8 cellular contexts compared by ENCODE assay signal in the genomic region with DNA sequence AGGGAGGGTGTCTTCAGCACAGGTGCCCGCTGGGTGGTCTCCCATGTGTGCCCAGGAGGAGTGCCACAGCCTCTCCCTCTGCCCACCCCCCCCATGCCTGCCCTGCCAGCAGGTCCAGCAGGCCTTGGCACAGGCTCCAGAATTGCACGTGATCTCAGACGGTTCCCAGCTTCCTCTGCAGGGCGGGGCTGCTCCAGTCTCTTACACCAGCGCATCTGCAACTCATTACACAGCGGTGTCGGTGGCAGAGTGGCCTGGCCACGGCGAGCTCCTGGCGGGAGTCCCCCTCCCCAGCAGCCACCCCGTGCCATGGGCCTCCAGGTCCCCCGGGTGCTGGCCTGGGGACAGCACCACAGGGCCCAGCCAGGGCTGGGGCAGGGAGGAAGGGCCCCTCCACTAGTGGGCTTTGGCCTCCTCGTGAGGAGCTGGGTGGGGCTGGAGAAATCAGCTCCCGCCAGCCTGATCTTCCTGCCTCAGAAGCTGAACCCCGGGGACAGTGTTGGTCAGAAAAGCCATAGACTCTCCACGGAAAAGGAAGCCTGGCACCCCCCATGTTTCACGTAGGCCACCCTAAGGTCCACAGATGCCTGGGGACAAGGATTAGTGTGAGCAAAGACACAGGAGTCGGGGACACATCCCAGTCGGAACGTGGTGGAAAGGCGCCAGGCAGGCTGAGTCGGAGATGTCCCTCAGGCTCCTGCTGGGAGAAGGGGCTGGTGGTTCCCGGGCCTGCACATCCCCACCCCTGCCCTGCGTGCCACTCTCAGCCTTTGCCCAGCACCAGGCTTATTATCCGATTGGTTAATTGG. TPM values are rescaled to one million over a fixed set of nuclear protein-coding genes. Genes with fewer than 3 reads are reported as not detected.
DNase-seq lines count a peak whose midpoint lies in the region; ATAC-seq and TF ChIP-seq lines count a peak whose summit lies in the region.

No MANE protein-coding gene starts in this region.

- H3K9me3 ChIP-seq in WERI-Rb-1 (ENCODE audit: severe bottlenecking) = no peaks in the 10 kb centered on the region

- no peaks in the 10 kb centered on the region for H3K36me3 ChIP-seq in WERI-Rb-1

- H3K27me3 ChIP-seq in WERI-Rb-1 (ENCODE audit: insufficient read depth, low read depth, severe bottlenecking) = no peaks in the 10 kb centered on the region

- CTCF ChIA-PET in activated CD4-positive, alpha-beta memory T cell treated with anti-CD3 and anti-CD28 coated beads, Interleukin-2, amount 10 ng/mL, durations not matched to agents 7 days and 5 days (lab: Charles Lee) = interaction anchor here (1.0 kb wide), 1 partner anchor 171 kb away, joined by 3 read pairs; no protein-coding TSS in a partner anchor

- H3K27me3 Mint-ChIP-seq in CD14-positive monocyte (ENCODE audit: low read depth in 3 of 3) = no peaks in the 10 kb centered on the region
- no peaks in the 10 kb centered on the region for H3K27me3 Mint-ChIP-seq in activated CD4-positive, alpha-beta memory T cell treated with anti-CD3 and anti-CD28 coated beads, Interleukin-2, amount 10 ng/mL, durations not matched to agents 7 days and 5 days

- H3K4me3 ChIP-seq in WERI-Rb-1 (ENCODE audit: low read depth, low read length) = no peak overlapping the region

- peak overlapping the region; percentile 31 to 73 for H3K4me3 Mint-ChIP-seq in CD14-positive monocyte
- H3K4me3 Mint-ChIP-seq in activated CD4-positive, alpha-beta memory T cell treated with anti-CD3 and anti-CD28 coated beads, Interleukin-2, amount 10 ng/mL, durations not matched to agents 7 days and 5 days = no peak overlapping the region

- peaks cover 14 to 22% of the 10 kb centered on the region in 2 donors for H3K36me3 Mint-ChIP-seq in CD14-positive monocyte
- H3K36me3 Mint-ChIP-seq in activated CD4-positive, alpha-beta memory T cell treated with anti-CD3 and anti-CD28 coated beads, Interleukin-2, amount 10 ng/mL, durations not matched to agents 7 days and 5 days (ENCODE audit: low read depth) = no peaks in the 10 kb centered on the region

- TF ChIP-seq CTCF in CD14-positive monocyte (IDR thresholded peaks at IDR 0.05) (no peak), WERI-Rb-1 (IDR thresholded peaks at IDR 0.05; ENCODE audit: low read depth, low read length) (no peak)

- intact Hi-C loops in CD14-positive monocyte (cut with micrococcal nuclease) = loop anchor here in 1 of 2 donors (5.0 kb wide), 1 partner anchor 39 kb away; a partner anchor contains a TSS
- intact Hi-C loops in head of caudate nucleus (cut with DNase I) = no loop called here

- no peaks in the 10 kb centered on the region for H3K9me3 Mint-ChIP-seq in CD14-positive monocyte
- H3K9me3 Mint-ChIP-seq in activated CD4-positive, alpha-beta memory T cell treated with anti-CD3 and anti-CD28 coated beads, Interleukin-2, amount 10 ng/mL, durations not matched to agents 7 days and 5 days = peaks cover 3% of the 10 kb centered on the region

- H3K27ac ChIP-seq in WERI-Rb-1 = peak overlapping the region; percentile 18; the same call in 1 of the 2 replicates

- DNase-seq in CD14-positive monocyte (ENCODE audit: low spot score) (peak; percentile 95), NCI-H2029 (lab: John Stamatoyannopoulos, UW) (peak; percentile 79), WERI-Rb-1 (no peak), head of caudate nucleus (peak; percentile 78 to 95 (median 88)), putamen (ENCODE audit: low spot score) (peak; percentile 81)
- DNase-seq in activated CD4-positive, alpha-beta memory T cell treated with anti-CD3 and anti-CD28 coated beads, Interleukin-2, amount 10 ng/mL, durations not matched to agents 7 days and 5 days = no peak
- no peak for DNase-seq in activated T-cell treated with anti-CD3 and anti-CD28 coated beads, Interleukin-2, amount 50 U/mL, for 1 hour

- POLR2A ChIA-PET in activated CD4-positive, alpha-beta memory T cell treated with anti-CD3 and anti-CD28 coated beads, Interleukin-2, amount 10 ng/mL, durations not matched to agents 7 days and 5 days (lab: Charles Lee) = no interaction called here

- H3K4me1 Mint-ChIP-seq in CD14-positive monocyte = peaks cover 82% of the 10 kb centered on the region
- H3K4me1 Mint-ChIP-seq in activated CD4-positive, alpha-beta memory T cell treated with anti-CD3 and anti-CD28 coated beads, Interleukin-2, amount 10 ng/mL, durations not matched to agents 7 days and 5 days = no peaks in the 10 kb centered on the region

- H3K27ac Mint-ChIP-seq in CD14-positive monocyte = peak overlapping the region; percentile 92 to 97 (median 96)
- H3K27ac Mint-ChIP-seq in activated CD4-positive, alpha-beta memory T cell treated with anti-CD3 and anti-CD28 coated beads, Interleukin-2, amount 10 ng/mL, durations not matched to agents 7 days and 5 days = no peak overlapping the region

- no peak for ATAC-seq in GM21825 (IDR thresholded peaks at IDR 0.05; ENCODE audit: unreplicated experiment)

RNA-seq across cellular contexts. Expression of a gene that starts 40.2 kb away (rescaled TPM):
- polyA plus RNA-seq in CD14-positive monocyte = 10 to 100 TPM; 15.8 to 23.2 TPM
- 1 to 10 TPM; 7.0 to 7.8 TPM for total RNA-seq in activated CD4-positive, alpha-beta memory T cell treated with anti-CD3 and anti-CD28 coated beads, Interleukin-2, amount 10 ng/mL, durations not matched to agents 7 days and 5 days

Comparison
In these comparisons a context has a peak if more than half of its experiments do, and no peak if none do; other contexts are left out.
1. DNase-seq: peak in CD14-positive monocyte (single experiment), NCI-H2029 (single experiment), head of caudate nucleus (42 of 42) and putamen (single experiment); none in WERI-Rb-1 (single experiment), activated CD4-positive, alpha-beta memory T cell treated with anti-CD3 and anti-CD28 coated beads, Interleukin-2, amount 10 ng/mL, durations not matched to agents 7 days and 5 days (single experiment) and activated T-cell treated with anti-CD3 and anti-CD28 coated beads, Interleukin-2, amount 50 U/mL, for 1 hour (single experiment).